Comparison of ENCODE assay signal across 1 cellular context in genomic region chr12:32083489-32083888, GRCh38.
TF ChIP-seq lines count a peak whose summit lies in the region.

No MANE protein-coding gene starts in this region.

TF ChIP-seq in SK-N-SH, 30 proteins besides CTCF, POLR2A, EP300 and RAD21 (continued from another document):
- TF ChIP-seq REST (IDR thresholded peaks at IDR 0.05; ENCODE audit: low read depth, low read length) (no peak), RFX5 (IDR thresholded peaks at IDR 0.05; ENCODE audit: low read length) (no peak), EZH2phosphoT487 (IDR thresholded peaks at IDR 0.05; ENCODE audit: borderline replicate concordance, low read depth) (no peak), ELF1 (IDR thresholded peaks at IDR 0.05) (no peak), TCF12 (IDR thresholded peaks at IDR 0.05) (peak; percentile 79), TEAD4 (IDR thresholded peaks at IDR 0.05; ENCODE audit: borderline replicate concordance, insufficient read depth) (no peak), TAF1 (IDR thresholded peaks at IDR 0.05; ENCODE audit: borderline replicate concordance, low read depth, low read length) (no peak), NFIC (IDR thresholded peaks at IDR 0.05; ENCODE audit: borderline replicate concordance) (peak; percentile 74; the same call in 1 of the 2 replicates), MEF2A (IDR thresholded peaks at IDR 0.05; ENCODE audit: borderline replicate concordance, low read depth) (peak; percentile 89), GATA2 (CRISPR knock-in tag; IDR thresholded peaks at IDR 0.05) (no peak), NRF1 (IDR thresholded peaks at IDR 0.05; ENCODE audit: low read depth, low read length) (no peak), MAX (IDR thresholded peaks at IDR 0.05; ENCODE audit: low read depth) (peak; percentile 34; the same call in 1 of the 2 replicates), MXI1 (IDR thresholded peaks at IDR 0.05; ENCODE audit: low read depth, low read length) (no peak), SMC3 (IDR thresholded peaks at IDR 0.05; ENCODE audit: low read depth, low read length) (no peak), IRF3 (IDR thresholded peaks at IDR 0.05; ENCODE audit: low read depth, low read length) (no peak), PBX3 (IDR thresholded peaks at IDR 0.05) (peak; percentile 49), FOSL2 (IDR thresholded peaks at IDR 0.05; ENCODE audit: borderline replicate concordance, low read depth) (peak; percentile 82), SIN3A (IDR thresholded peaks at IDR 0.05; ENCODE audit: borderline replicate concordance, low read depth, low read length) (no peak), JUND (IDR thresholded peaks at IDR 0.05) (peak; percentile 78), GABPA (IDR thresholded peaks at IDR 0.05; ENCODE audit: low read depth) (no peak), RXRA (IDR thresholded peaks at IDR 0.05; ENCODE audit: borderline replicate concordance, low read depth) (no peak), USF2 (IDR thresholded peaks at IDR 0.05; ENCODE audit: borderline replicate concordance, low read depth, low read length) (no peak), FOXJ3 (CRISPR knock-in tag; IDR thresholded peaks at IDR 0.05) (no peak), RCOR1 (IDR thresholded peaks at IDR 0.05; ENCODE audit: low read length) (no peak)
- TF ChIP-seq, protein P1, sequence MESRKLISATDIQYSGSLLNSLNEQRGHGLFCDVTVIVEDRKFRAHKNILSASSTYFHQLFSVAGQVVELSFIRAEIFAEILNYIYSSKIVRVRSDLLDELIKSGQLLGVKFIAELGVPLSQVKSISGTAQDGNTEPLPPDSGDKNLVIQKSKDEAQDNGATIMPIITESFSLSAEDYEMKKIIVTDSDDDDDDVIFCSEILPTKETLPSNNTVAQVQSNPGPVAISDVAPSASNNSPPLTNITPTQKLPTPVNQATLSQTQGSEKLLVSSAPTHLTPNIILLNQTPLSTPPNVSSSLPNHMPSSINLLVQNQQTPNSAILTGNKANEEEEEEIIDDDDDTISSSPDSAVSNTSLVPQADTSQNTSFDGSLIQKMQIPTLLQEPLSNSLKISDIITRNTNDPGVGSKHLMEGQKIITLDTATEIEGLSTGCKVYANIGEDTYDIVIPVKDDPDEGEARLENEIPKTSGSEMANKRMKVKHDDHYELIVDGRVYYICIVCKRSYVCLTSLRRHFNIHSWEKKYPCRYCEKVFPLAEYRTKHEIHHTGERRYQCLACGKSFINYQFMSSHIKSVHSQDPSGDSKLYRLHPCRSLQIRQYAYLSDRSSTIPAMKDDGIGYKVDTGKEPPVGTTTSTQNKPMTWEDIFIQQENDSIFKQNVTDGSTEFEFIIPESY (IDR thresholded peaks at IDR 0.05; ENCODE audit: borderline replicate concordance, low read depth): no peak
- TF ChIP-seq, protein P2, sequence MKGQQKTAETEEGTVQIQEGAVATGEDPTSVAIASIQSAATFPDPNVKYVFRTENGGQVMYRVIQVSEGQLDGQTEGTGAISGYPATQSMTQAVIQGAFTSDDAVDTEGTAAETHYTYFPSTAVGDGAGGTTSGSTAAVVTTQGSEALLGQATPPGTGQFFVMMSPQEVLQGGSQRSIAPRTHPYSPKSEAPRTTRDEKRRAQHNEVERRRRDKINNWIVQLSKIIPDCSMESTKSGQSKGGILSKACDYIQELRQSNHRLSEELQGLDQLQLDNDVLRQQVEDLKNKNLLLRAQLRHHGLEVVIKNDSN (IDR thresholded peaks at IDR 0.05; ENCODE audit: borderline replicate concordance, low read depth): no peak
